ENCODE assay signal across 15 cellular contexts in genomic region chr16:56506941-56507340, GRCh38. TPM values are rescaled to one million over a fixed set of nuclear protein-coding genes. Genes with fewer than 3 reads are reported as not detected.
DNase-seq lines count a peak whose midpoint lies in the region; ATAC-seq and TF ChIP-seq lines count a peak whose summit lies in the region.
"Had no signal": no experiment of that assay in that cellular context is flagged by ENCODE, and none has a peak within 500 bp of the region (broad histone marks: within the 10 kb centered on the region; RNA-seq: fewer than 3 reads in every experiment).

No MANE protein-coding gene starts in this region.

- ATAC-seq in HG02970 (IDR thresholded peaks at IDR 0.05; ENCODE audit: low FRiP score, unreplicated experiment), result no peak
- no peak for ATAC-seq in stimulated activated memory B cell treated with anti-CD40 and anti-IgM and Interleukin-4, amounts not matched to agents 10 μg/mL and 1 μg/mL and 100 μg/mL, for 72 hours
- ATAC-seq: left lobe of liver had no signal

- H3K27ac ChIP-seq in A673 (ENCODE audit: low read depth, low read length, poor library complexity, severe bottlenecking), result no peak overlapping the region
- no peak overlapping the region for H3K27ac ChIP-seq in endodermal cell (ENCODE audit: low read depth, low read length)
- no peak overlapping the region for H3K27ac ChIP-seq in transverse colon
- H3K27ac ChIP-seq: upper lobe of left lung had no signal

- H3K4me1 Mint-ChIP-seq in stimulated activated memory B cell treated with anti-CD40 and anti-IgM and Interleukin-4, amounts not matched to agents 10 μg/mL and 1 μg/mL and 100 μg/mL, for 72 hours, result no peaks in the 10 kb centered on the region
- peaks cover 16% of the 10 kb centered on the region for H3K4me1 Mint-ChIP-seq in endodermal cell
- H3K4me1 Mint-ChIP-seq: nephron had no signal

- no peak overlapping the region for H3K9ac ChIP-seq in endodermal cell (ENCODE audit: extremely low read depth, low read length, poor library complexity, severe bottlenecking)

- H3K9me3 ChIP-seq in A673 (ENCODE audit: low read depth, low read length, poor library complexity, severe bottlenecking) (no peaks in the 10 kb centered on the region), endodermal cell (ENCODE audit: control insufficient read depth, low read length) (no peaks in the 10 kb centered on the region), transverse colon (no peaks in the 10 kb centered on the region)
- H3K9me3 ChIP-seq: upper lobe of left lung had no signal

- TF ChIP-seq EP300 in transverse colon (IDR thresholded peaks at IDR 0.05; ENCODE audit: low read depth), result no peak

- BruUV-seq in A673 (replicated peaks; lab: Mats Ljungman, UMichigan), result no TSS peak

- H3K27ac Mint-ChIP-seq in stimulated activated memory B cell treated with anti-CD40 and anti-IgM and Interleukin-4, amounts not matched to agents 10 μg/mL and 1 μg/mL and 100 μg/mL, for 72 hours, result no peak overlapping the region
- no peak overlapping the region for H3K27ac Mint-ChIP-seq in endodermal cell
- H3K27ac Mint-ChIP-seq: nephron had no signal

- H3K4me3 ChIP-seq in A673 (ENCODE audit: low read depth, low read length, poor library complexity, severe bottlenecking) (no peak overlapping the region), cardiac fibroblast (replicated peaks in 1 of 2; ENCODE audit: low read depth in 2 of 2, low read length in 2 of 2) (no peak overlapping the region), endodermal cell (ENCODE audit: low read length) (no peak overlapping the region), transverse colon (no peak overlapping the region)
- H3K4me3 ChIP-seq: upper lobe of left lung had no signal

- no peaks in the 10 kb centered on the region for H3K9me3 Mint-ChIP-seq in stimulated activated memory B cell treated with anti-CD40 and anti-IgM and Interleukin-4, amounts not matched to agents 10 μg/mL and 1 μg/mL and 100 μg/mL, for 72 hours
- peaks cover 1% of the 10 kb centered on the region for H3K9me3 Mint-ChIP-seq in endodermal cell
- H3K9me3 Mint-ChIP-seq: nephron had no signal

- POLR2A ChIA-PET in A673 (lab: Charles Lee; ENCODE audit: low non-redundant PET), result no interaction called here

- H3K27me3 ChIP-seq in A673 (replicated peaks; ENCODE audit: insufficient read depth, low read depth, low read length, poor library complexity) (no peaks in the 10 kb centered on the region), endodermal cell (ENCODE audit: control insufficient read depth, insufficient read depth, low read length, poor library complexity, severe bottlenecking) (no peaks in the 10 kb centered on the region), transverse colon (no peaks in the 10 kb centered on the region)
- H3K27me3 ChIP-seq: upper lobe of left lung had no signal

- in situ Hi-C loops in transverse colon (cut with MboI; ENCODE audit: low pct_ligation_motif_present in 1 of 4, low pct_unique_long_range_greater_than_20kb in 1 of 4, low sequenced_read_pairs in 3 of 4), result no loop called here

- TF ChIP-seq POLR2A in transverse colon (IDR thresholded peaks at IDR 0.05), result no peak

- H3K4me1 ChIP-seq in A673 (ENCODE audit: insufficient read depth, low read length, poor library complexity, severe bottlenecking), result no peaks in the 10 kb centered on the region
- no peaks in the 10 kb centered on the region for H3K4me1 ChIP-seq in endodermal cell (ENCODE audit: control insufficient read depth, insufficient read depth, low read length)
- H3K4me1 ChIP-seq in transverse colon, result no peaks in the 10 kb centered on the region
- H3K4me1 ChIP-seq: upper lobe of left lung had no signal

- DNase-seq in A673 (ENCODE audit: low spot score) (peak; percentile 37), M059J (ENCODE audit: low read depth) (peak; percentile 55), cardiac fibroblast (ENCODE audit: low read depth in 2 of 2) (peak; percentile 60 to 78), iris pigment epithelial cell (ENCODE audit: low read depth) (peak; percentile 88), endodermal cell (no peak), transverse colon (no peak)
- DNase-seq: activated CD4-positive, alpha-beta T cell treated with anti-CD3 and anti-CD28 coated beads, Interleukin-2, amount 50 U/mL, for 1 hour; activated effector memory CD4-positive, alpha-beta T cell treated with anti-CD3 and anti-CD28 coated beads, Interleukin-2, amount 50 U/mL, for 16 hours; small intestine; upper lobe of left lung had no signal

- CTCF ChIA-PET in A673 (lab: Charles Lee), result no interaction called here

- H3K4me3 Mint-ChIP-seq in stimulated activated memory B cell treated with anti-CD40 and anti-IgM and Interleukin-4, amounts not matched to agents 10 μg/mL and 1 μg/mL and 100 μg/mL, for 72 hours, result no peak overlapping the region
- no peak overlapping the region for H3K4me3 Mint-ChIP-seq in endodermal cell
- H3K4me3 Mint-ChIP-seq: nephron had no signal

- intact Hi-C loops in A673 (cut with micrococcal nuclease; ENCODE audit: unreplicated experiment) (no loop called here), transverse colon (cut with DNase I; ENCODE audit: low total_unique reads) (no loop called here)

- H3K27me3 Mint-ChIP-seq in stimulated activated memory B cell treated with anti-CD40 and anti-IgM and Interleukin-4, amounts not matched to agents 10 μg/mL and 1 μg/mL and 100 μg/mL, for 72 hours, result no peaks in the 10 kb centered on the region
- H3K27me3 Mint-ChIP-seq in endodermal cell (ENCODE audit: insufficient read depth), result no peaks in the 10 kb centered on the region

- peaks cover 59% of the 10 kb centered on the region for H3K36me3 Mint-ChIP-seq in stimulated activated memory B cell treated with anti-CD40 and anti-IgM and Interleukin-4, amounts not matched to agents 10 μg/mL and 1 μg/mL and 100 μg/mL, for 72 hours
- H3K36me3 Mint-ChIP-seq in endodermal cell (ENCODE audit: low read depth), result peaks cover 60% of the 10 kb centered on the region

- no peak for TF ChIP-seq CTCF in A673 (conservative IDR thresholded peaks at IDR 0.05; ENCODE audit: low read depth, low read length)
- TF ChIP-seq CTCF in cardiac fibroblast (IDR thresholded peaks at IDR 0.05; ENCODE audit: low read depth, low read length), result no peak
- TF ChIP-seq CTCF in endodermal cell (conservative IDR thresholded peaks at IDR 0.05), result no peak
- TF ChIP-seq CTCF in transverse colon (IDR thresholded peaks at IDR 0.05), result no peak

- H3K36me3 ChIP-seq in A673 (ENCODE audit: insufficient read depth, low read length, poor library complexity, severe bottlenecking), result no peaks in the 10 kb centered on the region
- peaks cover 67% of the 10 kb centered on the region for H3K36me3 ChIP-seq in endodermal cell (ENCODE audit: control insufficient read depth, insufficient read depth, low read length)
- peaks cover 0 to 72% (median 21%) of the 10 kb centered on the region in 4 donors for H3K36me3 ChIP-seq in transverse colon

RNA-seq across cellular contexts. Expression of gene BBS2, which starts 12.9 kb away (rescaled TPM):
- total RNA-seq in A673 (2021) (19.4 and 22.1 TPM in 2 replicates), endodermal cell (10 to 100 TPM; 35.3 to 52.6 TPM), transverse colon (100 to 1,000 TPM in 1 of 4 donors, 10 to 100 TPM in 3; 38.7 to 171 (median 41.2) TPM)
- total RNA-seq in M059J (2014; rRNA removed; shearing (Covaris generic)), result 60.4 and 62.6 TPM in 2 replicates
- polyA plus RNA-seq in endodermal cell (2013, experiment 1 of 2), result 58.4 TPM
- polyA plus RNA-seq in endodermal cell (2013, experiment 2 of 2), result 60.3 TPM

RNA-seq across cellular contexts. Expression of gene OGFOD1, which starts 55.6 kb away (rescaled TPM):
- 68.4 and 78.1 TPM in 2 replicates for total RNA-seq in A673 (2021)
- 103 and 105 TPM in 2 replicates for total RNA-seq in M059J (2014; rRNA removed; shearing (Covaris generic))
- 10 to 100 TPM; 54.3 to 55.1 TPM for total RNA-seq in endodermal cell
- polyA plus RNA-seq in endodermal cell (2013, experiment 1 of 2), result 58.7 TPM
- polyA plus RNA-seq in endodermal cell (2013, experiment 2 of 2), result 54.6 TPM
- 10 to 100 TPM in 2 of 4 donors, 1 to 10 TPM in 2; 2.8 to 22.5 (median 9.5) TPM for total RNA-seq in transverse colon

RNA-seq across cellular contexts. Expression of gene NUDT21, which starts 55.8 kb away (rescaled TPM):
- 220 and 231 TPM in 2 replicates for total RNA-seq in A673 (2021)
- 83.5 and 172 TPM in 2 replicates for total RNA-seq in M059J (2014; rRNA removed; shearing (Covaris generic))
- 100 to 1,000 TPM; 177 to 185 TPM for total RNA-seq in endodermal cell
- 141 TPM for polyA plus RNA-seq in endodermal cell (2013, experiment 1 of 2)
- polyA plus RNA-seq in endodermal cell (2013, experiment 2 of 2), result 121 TPM
- 10 to 100 TPM in 3 of 4 donors, 1 to 10 TPM in 1; 7.5 to 41.9 (median 23.0) TPM for total RNA-seq in transverse colon

RNA-seq across cellular contexts. Expression of gene MT4, which starts 57.9 kb away (rescaled TPM):
- total RNA-seq in A673 (2021), result not detected in 2 replicates
- not detected in 2 replicates for total RNA-seq in M059J (2014; rRNA removed; shearing (Covaris generic))
- total RNA-seq in endodermal cell, result not detected
- polyA plus RNA-seq in endodermal cell (2013, experiment 1 of 2), result not detected
- not detected for polyA plus RNA-seq in endodermal cell (2013, experiment 2 of 2)
- total RNA-seq in transverse colon, result 10 to 100 TPM in 1 of 4 donors, not detected in 3; 95.4 TPM
- total RNA-seq: left lobe of liver; T-helper 1 cell treated with Interleukin-12 subunit alpha and Interleukin-12 subunit beta and Interleukin-4 antibody, amounts not matched to agents 30 ng/mL and 1 ng/mL, for 36 hours; upper lobe of left lung had no signal
- polyA plus RNA-seq: small intestine had no signal

Comparison
In these comparisons a context has a peak if more than half of its experiments do, and no peak if none do; other contexts are left out.
1. DNase-seq: peak in A673 (single experiment), M059J (single experiment), cardiac fibroblast (2 of 2) and iris pigment epithelial cell (single experiment); none in endodermal cell (single experiment) and transverse colon (single experiment).